Comparison of ENCODE assay signal across 1 cellular context in the genomic region with DNA sequence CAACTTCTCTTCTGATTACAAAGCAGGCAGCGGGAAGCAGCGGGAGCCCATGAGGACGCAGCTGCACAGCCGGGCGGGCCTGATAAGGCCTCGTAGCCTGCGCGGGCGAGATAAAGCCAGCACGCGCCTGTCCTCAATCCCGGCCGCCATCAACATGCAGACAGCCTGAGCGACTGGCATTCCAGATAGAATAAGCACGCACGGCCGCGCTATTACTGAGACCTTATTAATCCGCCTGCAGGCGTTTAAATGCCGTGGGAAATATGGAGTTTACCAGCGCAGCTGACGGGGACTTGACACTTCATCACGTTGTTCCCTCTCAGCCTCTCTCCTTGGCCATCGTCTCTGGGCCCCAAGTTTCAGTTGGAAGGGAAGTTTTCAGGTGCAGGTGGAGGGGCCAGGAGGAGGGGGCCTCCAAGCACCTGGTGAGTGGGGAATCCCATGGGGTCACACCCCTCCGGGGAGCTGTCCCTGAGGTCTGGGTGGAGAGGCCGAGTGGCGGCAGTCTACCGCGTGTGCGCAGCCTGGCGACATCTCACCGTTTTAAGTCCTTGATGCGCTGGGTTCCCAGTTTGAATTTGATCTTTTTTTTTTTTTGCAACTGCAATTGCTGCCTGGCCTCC.
TF ChIP-seq lines count a peak whose summit lies in the region.

No MANE protein-coding gene starts in this region.

TF ChIP-seq in K562, 482 proteins besides CTCF, POLR2A, EP300 and RAD21 (continued from another document and continues in another):
- TF ChIP-seq MITF (IDR thresholded peaks at IDR 0.05) (peak; percentile 99), ADNP (tag; IDR thresholded peaks at IDR 0.05) (peak; percentile 80), SIN3B (IDR thresholded peaks at IDR 0.05; ENCODE audit: low read depth) (no peak; the same call in 1 of the 2 replicates), ZNF57 (CRISPR knock-in tag; IDR thresholded peaks at IDR 0.05) (0 out of 2 replicates have a peak, but pooled peaks have one; percentile 69), GATA2 (CRISPR knock-in tag; IDR thresholded peaks at IDR 0.05) (peak; percentile 100), ZC3H4 (CRISPR knock-in tag; IDR thresholded peaks at IDR 0.05; ENCODE audit: borderline replicate concordance) (no peak), NFE2L1 (tag; IDR thresholded peaks at IDR 0.05; ENCODE audit: borderline replicate concordance, low read depth) (no peak), CREB1 (IDR thresholded peaks at IDR 0.05) (peak; percentile 88), CREB1 (CRISPR knock-in tag; IDR thresholded peaks at IDR 0.05) (peak; percentile 59; the same call in 1 of the 2 replicates), CTCFL (IDR thresholded peaks at IDR 0.05; ENCODE audit: borderline replicate concordance, insufficient read depth, low read depth, low read length, poor library complexity, severe bottlenecking) (peak; percentile 8), PTTG1 (tag; IDR thresholded peaks at IDR 0.05; ENCODE audit: low read depth) (no peak), ZNF584 (CRISPR knock-in tag; IDR thresholded peaks at IDR 0.05; ENCODE audit: low read depth) (peak; percentile 99), TAL1 (IDR thresholded peaks at IDR 0.05) (peak; percentile 100), CREB5 (CRISPR knock-in tag; IDR thresholded peaks at IDR 0.05) (no peak; the same call in 1 of the 2 replicates), MIER1 (IDR thresholded peaks at IDR 0.05; ENCODE audit: low read depth) (0 out of 2 replicates have a peak, but pooled peaks have one; percentile 75), PTRF (tag; IDR thresholded peaks at IDR 0.05) (no peak), HINFP (tag; conservative IDR thresholded peaks at IDR 0.05; ENCODE audit: low read depth) (peak; percentile 92)
- TF ChIP-seq, protein P1, sequence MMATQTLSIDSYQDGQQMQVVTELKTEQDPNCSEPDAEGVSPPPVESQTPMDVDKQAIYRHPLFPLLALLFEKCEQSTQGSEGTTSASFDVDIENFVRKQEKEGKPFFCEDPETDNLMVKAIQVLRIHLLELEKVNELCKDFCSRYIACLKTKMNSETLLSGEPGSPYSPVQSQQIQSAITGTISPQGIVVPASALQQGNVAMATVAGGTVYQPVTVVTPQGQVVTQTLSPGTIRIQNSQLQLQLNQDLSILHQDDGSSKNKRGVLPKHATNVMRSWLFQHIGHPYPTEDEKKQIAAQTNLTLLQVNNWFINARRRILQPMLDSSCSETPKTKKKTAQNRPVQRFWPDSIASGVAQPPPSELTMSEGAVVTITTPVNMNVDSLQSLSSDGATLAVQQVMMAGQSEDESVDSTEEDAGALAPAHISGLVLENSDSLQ (IDR thresholded peaks at IDR 0.05) = peak; percentile 80
- TF ChIP-seq, protein P2, sequence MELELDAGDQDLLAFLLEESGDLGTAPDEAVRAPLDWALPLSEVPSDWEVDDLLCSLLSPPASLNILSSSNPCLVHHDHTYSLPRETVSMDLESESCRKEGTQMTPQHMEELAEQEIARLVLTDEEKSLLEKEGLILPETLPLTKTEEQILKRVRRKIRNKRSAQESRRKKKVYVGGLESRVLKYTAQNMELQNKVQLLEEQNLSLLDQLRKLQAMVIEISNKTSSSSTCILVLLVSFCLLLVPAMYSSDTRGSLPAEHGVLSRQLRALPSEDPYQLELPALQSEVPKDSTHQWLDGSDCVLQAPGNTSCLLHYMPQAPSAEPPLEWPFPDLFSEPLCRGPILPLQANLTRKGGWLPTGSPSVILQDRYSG (tag; conservative IDR thresholded peaks at IDR 0.05; ENCODE audit: low read depth) = peak; percentile 95
- TF ChIP-seq, protein P3, sequence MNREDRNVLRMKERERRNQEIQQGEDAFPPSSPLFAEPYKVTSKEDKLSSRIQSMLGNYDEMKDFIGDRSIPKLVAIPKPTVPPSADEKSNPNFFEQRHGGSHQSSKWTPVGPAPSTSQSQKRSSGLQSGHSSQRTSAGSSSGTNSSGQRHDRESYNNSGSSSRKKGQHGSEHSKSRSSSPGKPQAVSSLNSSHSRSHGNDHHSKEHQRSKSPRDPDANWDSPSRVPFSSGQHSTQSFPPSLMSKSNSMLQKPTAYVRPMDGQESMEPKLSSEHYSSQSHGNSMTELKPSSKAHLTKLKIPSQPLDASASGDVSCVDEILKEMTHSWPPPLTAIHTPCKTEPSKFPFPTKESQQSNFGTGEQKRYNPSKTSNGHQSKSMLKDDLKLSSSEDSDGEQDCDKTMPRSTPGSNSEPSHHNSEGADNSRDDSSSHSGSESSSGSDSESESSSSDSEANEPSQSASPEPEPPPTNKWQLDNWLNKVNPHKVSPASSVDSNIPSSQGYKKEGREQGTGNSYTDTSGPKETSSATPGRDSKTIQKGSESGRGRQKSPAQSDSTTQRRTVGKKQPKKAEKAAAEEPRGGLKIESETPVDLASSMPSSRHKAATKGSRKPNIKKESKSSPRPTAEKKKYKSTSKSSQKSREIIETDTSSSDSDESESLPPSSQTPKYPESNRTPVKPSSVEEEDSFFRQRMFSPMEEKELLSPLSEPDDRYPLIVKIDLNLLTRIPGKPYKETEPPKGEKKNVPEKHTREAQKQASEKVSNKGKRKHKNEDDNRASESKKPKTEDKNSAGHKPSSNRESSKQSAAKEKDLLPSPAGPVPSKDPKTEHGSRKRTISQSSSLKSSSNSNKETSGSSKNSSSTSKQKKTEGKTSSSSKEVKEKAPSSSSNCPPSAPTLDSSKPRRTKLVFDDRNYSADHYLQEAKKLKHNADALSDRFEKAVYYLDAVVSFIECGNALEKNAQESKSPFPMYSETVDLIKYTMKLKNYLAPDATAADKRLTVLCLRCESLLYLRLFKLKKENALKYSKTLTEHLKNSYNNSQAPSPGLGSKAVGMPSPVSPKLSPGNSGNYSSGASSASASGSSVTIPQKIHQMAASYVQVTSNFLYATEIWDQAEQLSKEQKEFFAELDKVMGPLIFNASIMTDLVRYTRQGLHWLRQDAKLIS (CRISPR knock-in tag; IDR thresholded peaks at IDR 0.05) = no peak
- TF ChIP-seq, protein P4, sequence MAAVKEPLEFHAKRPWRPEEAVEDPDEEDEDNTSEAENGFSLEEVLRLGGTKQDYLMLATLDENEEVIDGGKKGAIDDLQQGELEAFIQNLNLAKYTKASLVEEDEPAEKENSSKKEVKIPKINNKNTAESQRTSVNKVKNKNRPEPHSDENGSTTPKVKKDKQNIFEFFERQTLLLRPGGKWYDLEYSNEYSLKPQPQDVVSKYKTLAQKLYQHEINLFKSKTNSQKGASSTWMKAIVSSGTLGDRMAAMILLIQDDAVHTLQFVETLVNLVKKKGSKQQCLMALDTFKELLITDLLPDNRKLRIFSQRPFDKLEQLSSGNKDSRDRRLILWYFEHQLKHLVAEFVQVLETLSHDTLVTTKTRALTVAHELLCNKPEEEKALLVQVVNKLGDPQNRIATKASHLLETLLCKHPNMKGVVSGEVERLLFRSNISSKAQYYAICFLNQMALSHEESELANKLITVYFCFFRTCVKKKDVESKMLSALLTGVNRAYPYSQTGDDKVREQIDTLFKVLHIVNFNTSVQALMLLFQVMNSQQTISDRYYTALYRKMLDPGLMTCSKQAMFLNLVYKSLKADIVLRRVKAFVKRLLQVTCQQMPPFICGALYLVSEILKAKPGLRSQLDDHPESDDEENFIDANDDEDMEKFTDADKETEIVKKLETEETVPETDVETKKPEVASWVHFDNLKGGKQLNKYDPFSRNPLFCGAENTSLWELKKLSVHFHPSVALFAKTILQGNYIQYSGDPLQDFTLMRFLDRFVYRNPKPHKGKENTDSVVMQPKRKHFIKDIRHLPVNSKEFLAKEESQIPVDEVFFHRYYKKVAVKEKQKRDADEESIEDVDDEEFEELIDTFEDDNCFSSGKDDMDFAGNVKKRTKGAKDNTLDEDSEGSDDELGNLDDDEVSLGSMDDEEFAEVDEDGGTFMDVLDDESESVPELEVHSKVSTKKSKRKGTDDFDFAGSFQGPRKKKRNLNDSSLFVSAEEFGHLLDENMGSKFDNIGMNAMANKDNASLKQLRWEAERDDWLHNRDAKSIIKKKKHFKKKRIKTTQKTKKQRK (IDR thresholded peaks at IDR 0.05; ENCODE audit: borderline replicate concordance, low read depth, low read length) = no peak
- TF ChIP-seq, protein P5, sequence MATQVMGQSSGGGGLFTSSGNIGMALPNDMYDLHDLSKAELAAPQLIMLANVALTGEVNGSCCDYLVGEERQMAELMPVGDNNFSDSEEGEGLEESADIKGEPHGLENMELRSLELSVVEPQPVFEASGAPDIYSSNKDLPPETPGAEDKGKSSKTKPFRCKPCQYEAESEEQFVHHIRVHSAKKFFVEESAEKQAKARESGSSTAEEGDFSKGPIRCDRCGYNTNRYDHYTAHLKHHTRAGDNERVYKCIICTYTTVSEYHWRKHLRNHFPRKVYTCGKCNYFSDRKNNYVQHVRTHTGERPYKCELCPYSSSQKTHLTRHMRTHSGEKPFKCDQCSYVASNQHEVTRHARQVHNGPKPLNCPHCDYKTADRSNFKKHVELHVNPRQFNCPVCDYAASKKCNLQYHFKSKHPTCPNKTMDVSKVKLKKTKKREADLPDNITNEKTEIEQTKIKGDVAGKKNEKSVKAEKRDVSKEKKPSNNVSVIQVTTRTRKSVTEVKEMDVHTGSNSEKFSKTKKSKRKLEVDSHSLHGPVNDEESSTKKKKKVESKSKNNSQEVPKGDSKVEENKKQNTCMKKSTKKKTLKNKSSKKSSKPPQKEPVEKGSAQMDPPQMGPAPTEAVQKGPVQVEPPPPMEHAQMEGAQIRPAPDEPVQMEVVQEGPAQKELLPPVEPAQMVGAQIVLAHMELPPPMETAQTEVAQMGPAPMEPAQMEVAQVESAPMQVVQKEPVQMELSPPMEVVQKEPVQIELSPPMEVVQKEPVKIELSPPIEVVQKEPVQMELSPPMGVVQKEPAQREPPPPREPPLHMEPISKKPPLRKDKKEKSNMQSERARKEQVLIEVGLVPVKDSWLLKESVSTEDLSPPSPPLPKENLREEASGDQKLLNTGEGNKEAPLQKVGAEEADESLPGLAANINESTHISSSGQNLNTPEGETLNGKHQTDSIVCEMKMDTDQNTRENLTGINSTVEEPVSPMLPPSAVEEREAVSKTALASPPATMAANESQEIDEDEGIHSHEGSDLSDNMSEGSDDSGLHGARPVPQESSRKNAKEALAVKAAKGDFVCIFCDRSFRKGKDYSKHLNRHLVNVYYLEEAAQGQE (CRISPR knock-in tag; IDR thresholded peaks at IDR 0.05; ENCODE audit: low read depth) = peak; percentile 66; the same call in 1 of the 2 replicates
